In the genomic region with DNA sequence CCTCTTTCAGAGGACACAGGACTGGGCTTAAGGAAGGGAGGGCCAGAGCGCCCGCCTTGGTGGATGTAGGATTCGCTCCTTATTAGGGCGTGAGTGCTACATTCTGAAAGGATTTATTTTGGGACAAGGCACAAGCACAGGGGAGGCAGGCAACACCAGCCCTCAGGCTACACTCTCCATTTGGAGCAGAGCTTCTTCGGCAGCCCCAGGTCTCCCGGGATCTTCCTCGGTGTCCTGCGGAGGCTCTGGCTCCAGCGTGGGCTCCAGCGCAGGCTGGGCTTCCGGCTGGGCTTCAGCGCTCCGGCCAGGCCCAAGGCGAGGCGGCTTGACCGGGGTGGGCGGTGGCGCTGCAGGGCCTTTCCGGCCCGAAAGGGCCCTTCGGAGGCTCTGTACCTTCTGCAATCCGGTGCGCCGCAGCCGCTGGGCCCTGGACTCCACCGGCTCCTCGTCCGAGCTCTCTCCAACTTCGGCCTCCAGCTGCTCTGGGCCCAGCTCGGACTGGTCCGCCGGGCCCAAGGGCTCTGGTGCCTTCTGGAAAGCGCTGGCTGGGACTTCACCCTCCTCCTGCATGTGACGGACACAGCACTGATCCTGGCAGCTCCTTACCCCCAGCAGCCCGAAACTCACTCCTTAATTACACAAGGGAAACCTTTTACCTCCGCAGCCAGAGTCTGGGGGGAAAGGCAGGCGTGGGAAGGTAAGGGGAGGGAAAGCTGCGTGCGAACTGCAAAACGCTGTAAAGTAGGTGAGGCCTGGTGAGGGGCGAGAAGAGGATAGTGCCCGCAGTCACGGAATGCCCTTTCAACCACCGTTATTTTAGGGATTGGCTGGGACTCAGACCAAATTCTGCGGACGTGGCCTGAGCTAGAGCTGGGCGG, we compare ENCODE assay signal across 9 cellular contexts. TPM values are rescaled to one million over a fixed set of nuclear protein-coding genes. Genes with fewer than 3 reads are reported as not detected.
A peak's percentile ranks its signal among the peaks of the same experiment; 100 is the strongest.
DNase-seq lines count a peak whose midpoint lies in the region; ATAC-seq and TF ChIP-seq lines count a peak whose summit lies in the region.
"Had no signal": no experiment of that assay in that cellular context is flagged by ENCODE, and none has a peak within 500 bp of the region (broad histone marks: within the 10 kb centered on the region; RNA-seq: fewer than 3 reads in every experiment).

No MANE protein-coding gene starts in this region.

- H3K27ac Mint-ChIP-seq in activated T-helper 1 cell treated with anti-CD3 and anti-CD28 coated beads, Interleukin-12 subunit alpha, Interleukin-12 subunit beta, Interleukin-2, Interleukin-4 antibody, amounts not matched to agents 30 ng/mL and 10 ng/mL and 1 ng/mL, durations not matched to agents 14 hours and 24 hours and 36 hours: peak overlapping the region; percentile 90

- peaks cover 29% of the 10 kb centered on the region for H3K4me1 Mint-ChIP-seq in activated T-helper 1 cell treated with anti-CD3 and anti-CD28 coated beads, Interleukin-12 subunit alpha, Interleukin-12 subunit beta, Interleukin-2, Interleukin-4 antibody, amounts not matched to agents 30 ng/mL and 10 ng/mL and 1 ng/mL, durations not matched to agents 14 hours and 24 hours and 36 hours (ENCODE audit: low read depth)

- H3K4me3 Mint-ChIP-seq in activated T-helper 1 cell treated with anti-CD3 and anti-CD28 coated beads, Interleukin-12 subunit alpha, Interleukin-12 subunit beta, Interleukin-2, Interleukin-4 antibody, amounts not matched to agents 30 ng/mL and 10 ng/mL and 1 ng/mL, durations not matched to agents 14 hours and 24 hours and 36 hours: peak overlapping the region; percentile 79

- peak; percentile 47 for ATAC-seq in Right ventricle myocardium inferior

- CTCF ChIA-PET in GM10248 (lab: Yijun Ruan, JAX): interaction anchor here (1.0 to 6.2 kb wide), 3 partner anchors 11 to 69 kb away, joined by 3 to 24 read pairs (median 3); no protein-coding TSS in a partner anchor

- peaks cover 5% of the 10 kb centered on the region for H3K36me3 Mint-ChIP-seq in activated T-helper 1 cell treated with anti-CD3 and anti-CD28 coated beads, Interleukin-12 subunit alpha, Interleukin-12 subunit beta, Interleukin-2, Interleukin-4 antibody, amounts not matched to agents 30 ng/mL and 10 ng/mL and 1 ng/mL, durations not matched to agents 14 hours and 24 hours and 36 hours (ENCODE audit: low read depth)

- no peaks in the 10 kb centered on the region for H3K9me3 Mint-ChIP-seq in activated T-helper 1 cell treated with anti-CD3 and anti-CD28 coated beads, Interleukin-12 subunit alpha, Interleukin-12 subunit beta, Interleukin-2, Interleukin-4 antibody, amounts not matched to agents 30 ng/mL and 10 ng/mL and 1 ng/mL, durations not matched to agents 14 hours and 24 hours and 36 hours

- no peak for TF ChIP-seq CTCF in GM10248 (IDR thresholded peaks at IDR 0.05; ENCODE audit: control extremely low read depth, extremely low read depth, low read depth, missing control alignments)
- no peak for TF ChIP-seq CTCF in retinal pigment epithelial cell (conservative IDR thresholded peaks at IDR 0.05; ENCODE audit: low read depth, low read length)

- intact Hi-C loops in activated T-helper 1 cell treated with anti-CD3 and anti-CD28 coated beads, Interleukin-12 subunit alpha, Interleukin-12 subunit beta, Interleukin-2, Interleukin-4 antibody, amounts not matched to agents 30 ng/mL and 10 ng/mL and 1 ng/mL, durations not matched to agents 14 hours and 24 hours and 36 hours (cut with micrococcal nuclease): no loop called here
- intact Hi-C loops in Right ventricle myocardium inferior (cut with DNase I): loop anchor here (1.0 to 5.0 kb wide), 4 partner anchors 33 to 153 kb away; a partner anchor contains a TSS

- peaks cover 36% of the 10 kb centered on the region for H3K27me3 Mint-ChIP-seq in activated T-helper 1 cell treated with anti-CD3 and anti-CD28 coated beads, Interleukin-12 subunit alpha, Interleukin-12 subunit beta, Interleukin-2, Interleukin-4 antibody, amounts not matched to agents 30 ng/mL and 10 ng/mL and 1 ng/mL, durations not matched to agents 14 hours and 24 hours and 36 hours (ENCODE audit: insufficient read depth)

- POLR2A ChIA-PET in GM10248 (lab: Yijun Ruan, JAX): no interaction called here

- DNase-seq in GM10248 (ENCODE audit: extremely low spot score) (peak; percentile 21), Right ventricle myocardium inferior (ENCODE audit: missing footprints) (peak; percentile 77), retinal pigment epithelial cell (ENCODE audit: low read depth) (no peak), UCSD-AML1 (lab: John Stamatoyannopoulos, UW; ENCODE audit: unreplicated experiment) (no peak), SK-N-DZ (ENCODE audit: low spot score) (no peak), AG08396 (ENCODE audit: low spot score) (no peak)
- no peak for DNase-seq in activated T-helper 1 cell treated with anti-CD3 and anti-CD28 coated beads, Interleukin-12 subunit alpha, Interleukin-12 subunit beta, Interleukin-2, Interleukin-4 antibody, amounts not matched to agents 30 ng/mL and 10 ng/mL and 1 ng/mL, durations not matched to agents 14 hours and 24 hours and 36 hours (ENCODE audit: low spot score)
- DNase-seq in activated effector memory CD4-positive, alpha-beta T cell treated with Interleukin-2 at 50 U/mL for 16 hours: no peak

- H3K4me3 ChIP-seq in retinal pigment epithelial cell (ENCODE audit: low read length): peak overlapping the region; percentile 47

RNA-seq across cellular contexts. Expression of a gene that starts 1.1 kb away (rescaled TPM):
- total RNA-seq in activated T-helper 1 cell treated with anti-CD3 and anti-CD28 coated beads, Interleukin-12 subunit alpha, Interleukin-12 subunit beta, Interleukin-2, Interleukin-4 antibody, amounts not matched to agents 30 ng/mL and 10 ng/mL and 1 ng/mL, durations not matched to agents 14 hours and 24 hours and 36 hours: 16.5 and 17.2 TPM in 2 replicates
- total RNA-seq in Right ventricle myocardium inferior: 42.5 TPM
- polyA plus RNA-seq in SK-N-DZ (2014; cell fraction: cytosol; rRNA removed): not detected in 2 replicates
- polyA plus RNA-seq in SK-N-DZ (2014; cell fraction: nucleus; rRNA removed): not detected in 2 replicates

RNA-seq across cellular contexts. Expression of a gene that starts 59.6 kb away (rescaled TPM):
- total RNA-seq in activated T-helper 1 cell treated with anti-CD3 and anti-CD28 coated beads, Interleukin-12 subunit alpha, Interleukin-12 subunit beta, Interleukin-2, Interleukin-4 antibody, amounts not matched to agents 30 ng/mL and 10 ng/mL and 1 ng/mL, durations not matched to agents 14 hours and 24 hours and 36 hours: not detected in 2 replicates
- not detected for total RNA-seq in Right ventricle myocardium inferior
- not detected in 2 replicates for polyA plus RNA-seq in SK-N-DZ (2014; cell fraction: cytosol; rRNA removed)
- not detected in 2 replicates for polyA plus RNA-seq in SK-N-DZ (2014; cell fraction: nucleus; rRNA removed)
- total RNA-seq: mononuclear cell had no signal

Comparison
In these comparisons a context has a peak if more than half of its experiments do, and no peak if none do; other contexts are left out.
1. DNase-seq: peak in GM10248 (single experiment) and Right ventricle myocardium inferior (single experiment); none in activated T-helper 1 cell treated with anti-CD3 and anti-CD28 coated beads, Interleukin-12 subunit alpha, Interleukin-12 subunit beta, Interleukin-2, Interleukin-4 antibody, amounts not matched to agents 30 ng/mL and 10 ng/mL and 1 ng/mL, durations not matched to agents 14 hours and 24 hours and 36 hours (single experiment), retinal pigment epithelial cell (single experiment), UCSD-AML1 (single experiment), SK-N-DZ (single experiment), AG08396 (single experiment) and activated effector memory CD4-positive, alpha-beta T cell treated with Interleukin-2 at 50 U/mL for 16 hours (single experiment).